8 cellular contexts compared by ENCODE assay signal in genomic region chr17:8176197-8176940, GRCh38. TPM values are rescaled to one million over a fixed set of nuclear protein-coding genes. Genes with fewer than 3 reads are reported as not detected.
A peak's percentile ranks its signal among the peaks of the same experiment; 100 is the strongest.
DNase-seq lines count a peak whose midpoint lies in the region; ATAC-seq and TF ChIP-seq lines count a peak whose summit lies in the region.

Gene TMEM107, minus strand, starts transcription at chr17:8176380. Its CDS starts 94 bp downstream, at chr17:8176286.

- H3K4me3 ChIP-seq in smooth muscle cell = peak within 1 kb of the TSS; percentile 61

- ATAC-seq in HG02610 (IDR thresholded peaks at IDR 0.05; ENCODE audit: unreplicated experiment) (peak; percentile 35), HG02840 (IDR thresholded peaks at IDR 0.05; ENCODE audit: low FRiP score, unreplicated experiment) (no peak)

- H3K4me1 ChIP-seq in smooth muscle cell (ENCODE audit: low read depth) = peaks cover 16% of the 10 kb centered on the region

- 4% methylated on average over 56 of the region's 56 CpGs for WGBS in smooth muscle cell (ENCODE audit: low lambda C conversion rate)

- peak within 1 kb of the TSS; percentile 92 for H3K4me2 ChIP-seq in smooth muscle cell

- peak within 1 kb of the TSS; percentile 84 for H3K9ac ChIP-seq in smooth muscle cell (ENCODE audit: low read depth)

- peak within 1 kb of the TSS; percentile 89 for H2AFZ ChIP-seq in smooth muscle cell (ENCODE audit: low read depth)

- no peaks in the 10 kb centered on the region for H3K79me2 ChIP-seq in smooth muscle cell (ENCODE audit: low read depth)

- no peaks in the 10 kb centered on the region for H3K9me3 ChIP-seq in smooth muscle cell (replicated peaks; ENCODE audit: low read depth)

- peak within 1 kb of the TSS; percentile 76 for H3K27ac ChIP-seq in caudate nucleus (ENCODE audit: low read depth, low read length)
- H3K27ac ChIP-seq in smooth muscle cell (ENCODE audit: low read depth) = peak within 1 kb of the TSS; percentile 68

- DNase-seq in EH (ENCODE audit: low read depth) (peak; percentile 87), NCI-H2171 treated with DMSO at 0.1 percent for 48 hours (lab: John Stamatoyannopoulos, UW) (peak; percentile 88), caudate nucleus (lab: John Stamatoyannopoulos, UW) (peak in 56 of 61 donors; percentile 34 to 91 (median 74)), inferior parietal cortex (ENCODE audit: extremely low spot score) (peak; percentile 79), smooth muscle cell (lab: John Stamatoyannopoulos, UW; ENCODE audit: unreplicated experiment) (peak; percentile 57)
- DNase-seq in activated CD4-positive, CD25-positive, alpha-beta regulatory T cell (lab: John Stamatoyannopoulos, UW) = peak; percentile 68 to 78 (median 71)

- H4K20me1 ChIP-seq in smooth muscle cell (ENCODE audit: low read depth) = no peaks in the 10 kb centered on the region

- H3F3A ChIP-seq in smooth muscle cell (ENCODE audit: low read depth) = no peaks in the 10 kb centered on the region

- H3K27me3 ChIP-seq in smooth muscle cell (ENCODE audit: low read depth) = no peaks in the 10 kb centered on the region

- TF ChIP-seq CTCF in smooth muscle cell (IDR thresholded peaks at IDR 0.05; ENCODE audit: borderline replicate concordance, insufficient read depth, poor library complexity, severe bottlenecking) = no peak

- no peaks in the 10 kb centered on the region for H3K36me3 ChIP-seq in smooth muscle cell (ENCODE audit: low read depth)

RNA-seq across cellular contexts. Expression of gene TMEM107, which starts in this region (rescaled TPM):
- total RNA-seq in smooth muscle cell = 66.7 and 88.4 TPM in 2 replicates
- 36.0 and 36.5 TPM in 2 replicates for polyA plus RNA-seq in smooth muscle cell
